In the genomic region with DNA sequence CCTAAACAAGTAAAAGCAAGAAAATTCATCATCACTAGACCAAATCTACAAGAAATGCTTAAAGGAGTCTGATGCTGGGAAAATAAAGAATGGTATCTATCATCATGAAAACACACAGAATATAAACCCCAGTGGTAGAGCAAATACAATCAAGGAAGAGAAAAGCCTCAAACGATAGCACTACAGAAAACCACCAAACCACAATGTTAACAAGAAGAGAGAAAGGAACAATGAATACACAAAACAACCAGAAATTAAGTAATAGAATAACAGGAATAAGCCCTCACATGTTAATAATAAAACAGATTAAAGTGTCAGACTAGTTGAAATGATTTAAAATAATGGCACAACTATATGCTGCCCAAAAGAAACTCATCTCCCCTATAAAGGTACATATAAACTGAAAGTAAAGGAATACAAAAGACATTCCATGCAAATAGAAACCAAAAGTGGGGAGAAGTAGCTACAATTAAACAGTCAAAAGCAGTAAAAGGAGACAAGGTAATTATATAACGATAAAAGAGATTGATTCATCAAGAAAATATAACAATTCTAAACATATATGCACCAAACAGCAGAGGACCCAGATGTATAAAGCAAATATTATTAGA, we compare ENCODE assay signal across 9 cellular contexts.
DNase-seq lines count a peak whose midpoint lies in the region; ATAC-seq and TF ChIP-seq lines count a peak whose summit lies in the region.
"Had no signal": no experiment of that assay in that cellular context is flagged by ENCODE, and none has a peak within 500 bp of the region (broad histone marks: within the 10 kb centered on the region; RNA-seq: fewer than 3 reads in every experiment).

No MANE protein-coding gene starts in this region.

- peak overlapping the region; percentile 43 for H3K4me3 Mint-ChIP-seq in activated naive CD4-positive, alpha-beta T cell treated with anti-CD3 and anti-CD28 coated beads for 36 hours
- peak overlapping the region; percentile 61 for H3K4me3 Mint-ChIP-seq in activated T-helper 2 cell treated with anti-CD3 and anti-CD28 coated beads, Interferon-gamma antibody, Interleukin-2, Interleukin-4, amounts not matched to agents 10 μg/mL and 5 μg/mL and 100 μg/mL, durations not matched to agents 14 hours and 24 hours and 36 hours (ENCODE audit: low read depth)
- peak overlapping the region; percentile 27 for H3K4me3 Mint-ChIP-seq in stimulated activated effector memory CD8-positive, alpha-beta T cell treated with anti-CD3 and anti-CD28 coated beads, Interleukin-12 subunit alpha, Interleukin-12 subunit beta, amount 100 ng/mL, for 72 hours

- H3K27ac Mint-ChIP-seq in activated naive CD4-positive, alpha-beta T cell treated with anti-CD3 and anti-CD28 coated beads for 36 hours: no peak overlapping the region
- H3K27ac Mint-ChIP-seq in activated T-helper 2 cell treated with anti-CD3 and anti-CD28 coated beads, Interferon-gamma antibody, Interleukin-2, Interleukin-4, amounts not matched to agents 10 μg/mL and 5 μg/mL and 100 μg/mL, durations not matched to agents 14 hours and 24 hours and 36 hours: peak overlapping the region; percentile 45
- H3K27ac Mint-ChIP-seq in stimulated activated effector memory CD8-positive, alpha-beta T cell treated with anti-CD3 and anti-CD28 coated beads, Interleukin-12 subunit alpha, Interleukin-12 subunit beta, amount 100 ng/mL, for 72 hours: no peak overlapping the region

- H3K27me3 Mint-ChIP-seq in activated naive CD4-positive, alpha-beta T cell treated with anti-CD3 and anti-CD28 coated beads for 36 hours (ENCODE audit: low read depth): no peaks in the 10 kb centered on the region
- peaks cover 2% of the 10 kb centered on the region for H3K27me3 Mint-ChIP-seq in activated T-helper 2 cell treated with anti-CD3 and anti-CD28 coated beads, Interferon-gamma antibody, Interleukin-2, Interleukin-4, amounts not matched to agents 10 μg/mL and 5 μg/mL and 100 μg/mL, durations not matched to agents 14 hours and 24 hours and 36 hours (ENCODE audit: low read depth)

- no peak overlapping the region for H3K4me3 ChIP-seq in dorsolateral prefrontal cortex
- H3K4me3 ChIP-seq: esophagus muscularis mucosa had no signal

- H3K4me1 Mint-ChIP-seq in activated naive CD4-positive, alpha-beta T cell treated with anti-CD3 and anti-CD28 coated beads for 36 hours (ENCODE audit: low read depth): peaks cover 61% of the 10 kb centered on the region
- H3K4me1 Mint-ChIP-seq in activated T-helper 2 cell treated with anti-CD3 and anti-CD28 coated beads, Interferon-gamma antibody, Interleukin-2, Interleukin-4, amounts not matched to agents 10 μg/mL and 5 μg/mL and 100 μg/mL, durations not matched to agents 14 hours and 24 hours and 36 hours (ENCODE audit: low read depth): peaks cover 42% of the 10 kb centered on the region
- H3K4me1 Mint-ChIP-seq in stimulated activated effector memory CD8-positive, alpha-beta T cell treated with anti-CD3 and anti-CD28 coated beads, Interleukin-12 subunit alpha, Interleukin-12 subunit beta, amount 100 ng/mL, for 72 hours: peaks cover 61% of the 10 kb centered on the region

- H3K36me3 Mint-ChIP-seq in activated naive CD4-positive, alpha-beta T cell treated with anti-CD3 and anti-CD28 coated beads for 36 hours (ENCODE audit: low read depth): peaks cover 17% of the 10 kb centered on the region
- peaks cover 19% of the 10 kb centered on the region for H3K36me3 Mint-ChIP-seq in activated T-helper 2 cell treated with anti-CD3 and anti-CD28 coated beads, Interferon-gamma antibody, Interleukin-2, Interleukin-4, amounts not matched to agents 10 μg/mL and 5 μg/mL and 100 μg/mL, durations not matched to agents 14 hours and 24 hours and 36 hours (ENCODE audit: low read depth)
- H3K36me3 Mint-ChIP-seq in stimulated activated effector memory CD8-positive, alpha-beta T cell treated with anti-CD3 and anti-CD28 coated beads, Interleukin-12 subunit alpha, Interleukin-12 subunit beta, amount 100 ng/mL, for 72 hours: no peaks in the 10 kb centered on the region

- CTCF ChIA-PET in activated naive CD4-positive, alpha-beta T cell treated with anti-CD3 and anti-CD28 coated beads for 36 hours (lab: Charles Lee): interaction anchor here (0.6 kb wide), 1 partner anchor 9 kb away, joined by 5 read pairs; no protein-coding TSS in a partner anchor

- no peak for DNase-seq in activated naive CD4-positive, alpha-beta T cell treated with anti-CD3 and anti-CD28 coated beads for 36 hours
- no peak for DNase-seq in activated naive CD4-positive, alpha-beta T cell treated with Interleukin-2 at 50 U/mL for 16 hours
- no peak for DNase-seq in activated T-helper 2 cell treated with anti-CD3 and anti-CD28 coated beads, Interferon-gamma antibody, Interleukin-2, Interleukin-4, amounts not matched to agents 10 μg/mL and 5 μg/mL and 100 μg/mL, durations not matched to agents 14 hours and 24 hours and 36 hours (ENCODE audit: low spot score)
- no peak for DNase-seq in stimulated activated effector memory CD8-positive, alpha-beta T cell treated with anti-CD3 and anti-CD28 coated beads, Interleukin-12 subunit alpha, Interleukin-12 subunit beta, amount 100 ng/mL, for 72 hours (ENCODE audit: low spot score in 2 of 2)
- DNase-seq in dorsolateral prefrontal cortex: no peak
- no peak for DNase-seq in activated CD8-positive, alpha-beta memory T cell treated with anti-CD3 and anti-CD28 coated beads, Interleukin-2, amount 50 U/mL, for 48 hours

- no peak for TF ChIP-seq CTCF in dorsolateral prefrontal cortex (IDR thresholded peaks at IDR 0.05 in 54 of 56, conservative IDR thresholded peaks at IDR 0.05 in 2 of 56; ENCODE audit: low read depth in 1 of 56, partially characterized antibody in 56 of 56)

- ATAC-seq in HG03460 (IDR thresholded peaks at IDR 0.05; ENCODE audit: unreplicated experiment) (peak; percentile 85), HG02588 (IDR thresholded peaks at IDR 0.05; ENCODE audit: unreplicated experiment) (no peak)
- peak; percentile 68 for ATAC-seq in stimulated activated effector memory CD8-positive, alpha-beta T cell treated with anti-CD3 and anti-CD28 coated beads, Interleukin-12 subunit alpha, Interleukin-12 subunit beta, amount 100 ng/mL, for 72 hours

- H3K27ac ChIP-seq in dorsolateral prefrontal cortex: no peak overlapping the region
- H3K27ac ChIP-seq: esophagus muscularis mucosa had no signal

- peaks cover 25% of the 10 kb centered on the region for H3K9me3 Mint-ChIP-seq in activated naive CD4-positive, alpha-beta T cell treated with anti-CD3 and anti-CD28 coated beads for 36 hours
- H3K9me3 Mint-ChIP-seq in activated T-helper 2 cell treated with anti-CD3 and anti-CD28 coated beads, Interferon-gamma antibody, Interleukin-2, Interleukin-4, amounts not matched to agents 10 μg/mL and 5 μg/mL and 100 μg/mL, durations not matched to agents 14 hours and 24 hours and 36 hours: peaks cover 20% of the 10 kb centered on the region
- H3K9me3 Mint-ChIP-seq in stimulated activated effector memory CD8-positive, alpha-beta T cell treated with anti-CD3 and anti-CD28 coated beads, Interleukin-12 subunit alpha, Interleukin-12 subunit beta, amount 100 ng/mL, for 72 hours: peaks cover 3% of the 10 kb centered on the region

- intact Hi-C loops in activated naive CD4-positive, alpha-beta T cell treated with anti-CD3 and anti-CD28 coated beads for 36 hours (cut with micrococcal nuclease): no loop called here
- intact Hi-C loops in activated T-helper 2 cell treated with anti-CD3 and anti-CD28 coated beads, Interferon-gamma antibody, Interleukin-2, Interleukin-4, amounts not matched to agents 10 μg/mL and 5 μg/mL and 100 μg/mL, durations not matched to agents 14 hours and 24 hours and 36 hours (cut with micrococcal nuclease): loop anchor here (10.0 kb wide), 5 partner anchors 46 to 316 kb away; no protein-coding TSS in a partner anchor
- intact Hi-C loops in dorsolateral prefrontal cortex (cut with DNase I): no loop called here

- no peaks in the 10 kb centered on the region for H3K27me3 ChIP-seq in dorsolateral prefrontal cortex
- H3K27me3 ChIP-seq: esophagus muscularis mucosa had no signal
